Comparison of ENCODE assay signal across 26 cellular contexts in genomic region chr9:79408200-79408599, GRCh38.
DNase-seq lines count a peak whose midpoint lies in the region; ATAC-seq, FAIRE-seq and TF ChIP-seq lines count a peak whose summit lies in the region.
"Had no signal": no experiment of that assay in that cellular context is flagged by ENCODE, and none has a peak within 500 bp of the region (broad histone marks: within the 10 kb centered on the region; RNA-seq: fewer than 3 reads in every experiment).

No MANE protein-coding gene starts in this region.

- H4K91ac ChIP-seq in H1 (replicated peaks; ENCODE audit: insufficient read length, low read length), result no peak overlapping the region

- intact Hi-C loops in right lobe of liver (cut with DNase I), result no loop called here

- H2AFZ ChIP-seq in H1 (ENCODE audit: low read length), result 0 out of 2 replicates have a peak overlapping the region, but pooled peaks have one; percentile 2

- ATAC-seq in activated CD8-positive, alpha-beta memory T cell treated with anti-CD3 and anti-CD28 coated beads, Interleukin-2, amount 10 ng/mL, durations not matched to agents 7 days and 5 days, result no peak
- no peak for ATAC-seq in right lobe of liver

- no peak overlapping the region for H3K23ac ChIP-seq in H1 (ENCODE audit: insufficient read length)

- TF ChIP-seq CTCF in H1 (IDR thresholded peaks at IDR 0.05; ENCODE audit: control extremely low read depth in 1 of 3, insufficient read depth in 1 of 3, low read depth in 1 of 3, low read length in 3 of 3), result peak; percentile 18 to 49 (median 39)
- no peak for TF ChIP-seq CTCF in right lobe of liver (IDR thresholded peaks at IDR 0.05)

- no peak for TF ChIP-seq EP300 in H1 (IDR thresholded peaks at IDR 0.05; ENCODE audit: borderline replicate concordance in 1 of 2, low read depth in 2 of 2, low read length in 2 of 2)

- H3K36me3 ChIP-seq in H1 (ENCODE audit: control insufficient read depth in 2 of 4, insufficient read depth in 4 of 4, low read length in 3 of 4) (no peaks in the 10 kb centered on the region), right lobe of liver (no peaks in the 10 kb centered on the region)
- H3K36me3 ChIP-seq: colonic mucosa, tibial nerve had no signal

- H3K27ac Mint-ChIP-seq in activated CD8-positive, alpha-beta memory T cell treated with anti-CD3 and anti-CD28 coated beads, Interleukin-2, amount 10 ng/mL, durations not matched to agents 7 days and 5 days, result no peak overlapping the region
- H3K27ac Mint-ChIP-seq: activated naive CD4-positive, alpha-beta T cell treated with anti-CD3 and anti-CD28 coated beads, Interleukin-2, amount 50 U/mL, for 24 hours; CD8-positive, alpha-beta memory T cell; IgD-negative memory B cell; mesothelial cell of epicardium; nephron; stimulated activated naive CD8-positive, alpha-beta T cell treated with anti-CD3 and anti-CD28 coated beads, Interleukin-15, Interleukin-2, amounts not matched to agents 100 ng/mL and 50 ng/mL, for 24 hours had no signal

- no peak overlapping the region for H2AK5ac ChIP-seq in H1 (ENCODE audit: low read depth, low read length)

- H3K4me3 ChIP-seq in H1 (ENCODE audit: extremely low read depth in 1 of 4, insufficient read depth in 2 of 4, low read depth in 3 of 4, low read length in 4 of 4) (no peak overlapping the region), right lobe of liver (no peak overlapping the region)
- H3K4me3 ChIP-seq: colonic mucosa, SK-N-MC, tibial nerve had no signal

- H3K79me2 ChIP-seq in H1 (ENCODE audit: control insufficient read depth in 1 of 2, insufficient read depth in 2 of 2, low read length in 2 of 2), result no peaks in the 10 kb centered on the region

- CTCF ChIA-PET in H1 (lab: Charles Lee; ENCODE audit: partially characterized antibody), result interaction anchor here (0.9 to 2.9 kb wide), 3 partner anchors 10 to 48 kb away, joined by 3 to 10 read pairs (median 3); no protein-coding TSS in a partner anchor
- CTCF ChIA-PET in activated CD8-positive, alpha-beta memory T cell treated with anti-CD3 and anti-CD28 coated beads, Interleukin-2, amount 10 ng/mL, durations not matched to agents 7 days and 5 days (lab: Charles Lee), result no interaction called here

- H3K14ac ChIP-seq in H1 (ENCODE audit: insufficient read length), result no peak overlapping the region

- H2BK5ac ChIP-seq in H1 (ENCODE audit: low read depth, low read length), result no peak overlapping the region

- FAIRE-seq in H1 (lab: Jason Lieb, UNC), result peak; percentile 28

- 85% methylated on average over 1 of the region's 1 CpG; no CpG with 5 or more reads in 1 of the 2 experiments for WGBS in H1 (ENCODE audit: extremely low coverage in 1 of 2, insufficient coverage in 1 of 2, insufficient read length in 1 of 2, insufficient replicate concordance in 2 of 2, low coverage in 1 of 2, low lambda C conversion rate in 2 of 2, missing lambda C conversion rate in 1 of 2), 2 experiments
- WGBS in right lobe of liver (ENCODE audit: insufficient coverage, low coverage, low lambda C conversion rate, missing lambda C conversion rate), result 57% methylated on average over 1 of the region's 1 CpG

- no peak overlapping the region for H2BK12ac ChIP-seq in H1 (ENCODE audit: low read depth, low read length)

- no peak overlapping the region for H3K18ac ChIP-seq in H1 (ENCODE audit: extremely low read depth, low read length)

- TF ChIP-seq RAD21 in H1 (IDR thresholded peaks at IDR 0.05 in 1 of 2, conservative IDR thresholded peaks at IDR 0.05 in 1 of 2; ENCODE audit: low read depth in 2 of 2, low read length in 2 of 2), result peak; percentile 71 to 73

- H4K20me1 ChIP-seq in H1 (replicated peaks in 1 of 2; ENCODE audit: control insufficient read depth in 1 of 2, insufficient read depth in 2 of 2, low read length in 2 of 2), result no peaks in the 10 kb centered on the region

- DNase-seq in AG08395 (ENCODE audit: low spot score) (peak; percentile 6), ELF-1 (ENCODE audit: low read depth, low spot score) (peak; percentile 32), M059J (ENCODE audit: low read depth) (peak; percentile 65), H1 (ENCODE audit: low read depth in 1 of 2, low spot score in 2 of 2) (no peak), NCI-H128 (lab: John Stamatoyannopoulos, UW; ENCODE audit: unreplicated experiment) (no peak), DMS79 (lab: John Stamatoyannopoulos, UW) (no peak), right lobe of liver (no peak)
- no peak for DNase-seq in activated CD8-positive, alpha-beta memory T cell treated with anti-CD3 and anti-CD28 coated beads, Interleukin-2, amount 10 ng/mL, durations not matched to agents 7 days and 5 days
- DNase-seq: activated CD4-positive, CD25-positive, alpha-beta regulatory T cell treated with anti-CD3 and anti-CD28 coated beads, Interleukin-2, amount 50 U/mL, for 72 hours; CD8-positive, alpha-beta memory T cell; colonic mucosa; glutamatergic neuron; MM.1S; NCI-H187 treated with DMSO at 0.1 percent for 48 hours; NCI-H446; RPMI8226; stimulated activated CD4-positive, alpha-beta T cell treated with anti-CD3 and anti-CD28 coated beads, Interleukin-4, amount 100 ng/mL, for 1 hour; T-helper 9 cell had no signal

- no peak overlapping the region for H2BK15ac ChIP-seq in H1 (ENCODE audit: low read length)

- H3K4ac ChIP-seq in H1 (replicated peaks; ENCODE audit: insufficient read length, low read depth, low read length), result no peak overlapping the region

- TF ChIP-seq POLR2A in H1 (IDR thresholded peaks at IDR 0.05; ENCODE audit: control extremely low read depth in 1 of 2, low read depth in 2 of 2, low read length in 2 of 2), result no peak
- TF ChIP-seq POLR2A in right lobe of liver (IDR thresholded peaks at IDR 0.05), result no peak

- H3K27me3 ChIP-seq in H1 (replicated peaks in 1 of 4; ENCODE audit: control insufficient read depth in 3 of 4, extremely low read depth in 1 of 4, insufficient read depth in 3 of 4, low read length in 3 of 4) (no peaks in the 10 kb centered on the region), right lobe of liver (no peaks in the 10 kb centered on the region)
- H3K27me3 ChIP-seq: colonic mucosa, tibial nerve had no signal

- H4K8ac ChIP-seq in H1 (ENCODE audit: extremely low read depth, insufficient read depth, low read length), result no peak overlapping the region

- peaks cover 0 to 8% (median 2%) of the 10 kb centered on the region in 4 experiments; a peak in 3 of 7 replicates for H3K4me1 ChIP-seq in H1 (replicated peaks in 1 of 4; ENCODE audit: control insufficient read depth in 3 of 4, insufficient read depth in 4 of 4, low read length in 3 of 4)
- H3K4me1 ChIP-seq in right lobe of liver, result no peaks in the 10 kb centered on the region
- H3K4me1 ChIP-seq: colonic mucosa, tibial nerve had no signal

- no peak overlapping the region for H3K56ac ChIP-seq in H1 (replicated peaks; ENCODE audit: insufficient read length, low read depth, low read length)

- no peaks in the 10 kb centered on the region for H3K4me1 Mint-ChIP-seq in activated CD8-positive, alpha-beta memory T cell treated with anti-CD3 and anti-CD28 coated beads, Interleukin-2, amount 10 ng/mL, durations not matched to agents 7 days and 5 days
- H3K4me1 Mint-ChIP-seq: activated naive CD4-positive, alpha-beta T cell treated with anti-CD3 and anti-CD28 coated beads, Interleukin-2, amount 50 U/mL, for 24 hours; CD8-positive, alpha-beta memory T cell; IgD-negative memory B cell; nephron had no signal

- H3K27ac ChIP-seq in H1 (ENCODE audit: low read depth, low read length) (no peak overlapping the region), right lobe of liver (no peak overlapping the region)
- H3K27ac ChIP-seq: colonic mucosa, HL-60, SK-N-MC, tibial nerve had no signal

- no peak overlapping the region for H4K5ac ChIP-seq in H1 (ENCODE audit: insufficient read length, low read depth, low read length)

- no peaks in the 10 kb centered on the region for H3K9me3 Mint-ChIP-seq in activated CD8-positive, alpha-beta memory T cell treated with anti-CD3 and anti-CD28 coated beads, Interleukin-2, amount 10 ng/mL, durations not matched to agents 7 days and 5 days (ENCODE audit: low read depth)
- H3K9me3 Mint-ChIP-seq: activated naive CD4-positive, alpha-beta T cell treated with anti-CD3 and anti-CD28 coated beads, Interleukin-2, amount 50 U/mL, for 24 hours; CD8-positive, alpha-beta memory T cell; IgD-negative memory B cell; mesothelial cell of epicardium; nephron; stimulated activated naive CD8-positive, alpha-beta T cell treated with anti-CD3 and anti-CD28 coated beads, Interleukin-15, Interleukin-2, amounts not matched to agents 100 ng/mL and 50 ng/mL, for 24 hours had no signal

- no peak overlapping the region for H3K4me3 Mint-ChIP-seq in activated CD8-positive, alpha-beta memory T cell treated with anti-CD3 and anti-CD28 coated beads, Interleukin-2, amount 10 ng/mL, durations not matched to agents 7 days and 5 days
- H3K4me3 Mint-ChIP-seq: activated naive CD4-positive, alpha-beta T cell treated with anti-CD3 and anti-CD28 coated beads, Interleukin-2, amount 50 U/mL, for 24 hours; CD8-positive, alpha-beta memory T cell; IgD-negative memory B cell; mesothelial cell of epicardium; nephron; stimulated activated naive CD8-positive, alpha-beta T cell treated with anti-CD3 and anti-CD28 coated beads, Interleukin-15, Interleukin-2, amounts not matched to agents 100 ng/mL and 50 ng/mL, for 24 hours had no signal

- H3K36me3 Mint-ChIP-seq in activated CD8-positive, alpha-beta memory T cell treated with anti-CD3 and anti-CD28 coated beads, Interleukin-2, amount 10 ng/mL, durations not matched to agents 7 days and 5 days, result no peaks in the 10 kb centered on the region
- H3K36me3 Mint-ChIP-seq: activated naive CD4-positive, alpha-beta T cell treated with anti-CD3 and anti-CD28 coated beads, Interleukin-2, amount 50 U/mL, for 24 hours; CD8-positive, alpha-beta memory T cell; mesothelial cell of epicardium had no signal

- POLR2A ChIA-PET in H1 (lab: Charles Lee; ENCODE audit: partially characterized antibody), result no interaction called here

- H3K9ac ChIP-seq in H1 (replicated peaks in 1 of 4; ENCODE audit: extremely low read depth in 1 of 4, low read depth in 3 of 4, low read length in 3 of 4), result no peak overlapping the region

- no peak overlapping the region for H2BK120ac ChIP-seq in H1 (replicated peaks; ENCODE audit: low read depth, low read length)

- no peak overlapping the region for H2BK20ac ChIP-seq in H1 (ENCODE audit: low read length)

- H3K4me2 ChIP-seq in H1 (ENCODE audit: insufficient read depth in 1 of 2, low read depth in 2 of 2, low read length in 2 of 2), result no peak overlapping the region

- H3K23me2 ChIP-seq in H1 (ENCODE audit: low read depth, low read length), result no peaks in the 10 kb centered on the region

- no peaks in the 10 kb centered on the region for H3K79me1 ChIP-seq in H1 (ENCODE audit: low read depth, low read length)

- no peaks in the 10 kb centered on the region for H3K9me3 ChIP-seq in H1 (ENCODE audit: insufficient read depth in 2 of 2, low read depth in 1 of 2, low read length in 1 of 2)
- no peaks in the 10 kb centered on the region for H3K9me3 ChIP-seq in right lobe of liver
- H3K9me3 ChIP-seq: colonic mucosa, tibial nerve had no signal

- H3K27me3 Mint-ChIP-seq in activated CD8-positive, alpha-beta memory T cell treated with anti-CD3 and anti-CD28 coated beads, Interleukin-2, amount 10 ng/mL, durations not matched to agents 7 days and 5 days, result no peaks in the 10 kb centered on the region
- H3K27me3 Mint-ChIP-seq: IgD-negative memory B cell; stimulated activated naive CD8-positive, alpha-beta T cell treated with anti-CD3 and anti-CD28 coated beads, Interleukin-15, Interleukin-2, amounts not matched to agents 100 ng/mL and 50 ng/mL, for 24 hours had no signal

TF ChIP-seq in H1, 55 proteins besides CTCF, POLR2A, EP300 and RAD21 (continues in another document):
- no peak for TF ChIP-seq BCL11A (IDR thresholded peaks at IDR 0.05; ENCODE audit: low read depth in 2 of 2, low read length in 2 of 2)

Comparison
In these comparisons a context has a peak if more than half of its experiments do, and no peak if none do; other contexts are left out.
1. DNase-seq: peak in AG08395 (single experiment), ELF-1 (single experiment) and M059J (single experiment); none in H1 (0 of 2), activated CD8-positive, alpha-beta memory T cell treated with anti-CD3 and anti-CD28 coated beads, Interleukin-2, amount 10 ng/mL, durations not matched to agents 7 days and 5 days (single experiment), NCI-H128 (single experiment), DMS79 (single experiment) and right lobe of liver (0 of 3).
2. CTCF ChIP-seq: peak in H1 (3 of 3); none in right lobe of liver (0 of 4).